ENCODE assay signal across 1 cellular context in genomic region chr17:78258323-78259229, GRCh38.
TF ChIP-seq lines count a peak whose summit lies in the region.

No MANE protein-coding gene starts in this region.

TF ChIP-seq in K562, 482 proteins besides CTCF, POLR2A, EP300 and RAD21 (continued from another document and continues in another):
- TF ChIP-seq ZSCAN29 (IDR thresholded peaks at IDR 0.05) = no peak
- TF ChIP-seq STAT5A (IDR thresholded peaks at IDR 0.05; ENCODE audit: borderline replicate concordance, low read length) = 0 out of 2 replicates have a peak, but pooled peaks have one; percentile 21
- peak; percentile 84 for TF ChIP-seq FOXJ2 (tag; IDR thresholded peaks at IDR 0.05)
- no peak for TF ChIP-seq ZEB2 (IDR thresholded peaks at IDR 0.05)
- no peak for TF ChIP-seq ZNF57 (CRISPR knock-in tag; IDR thresholded peaks at IDR 0.05)
- no peak for TF ChIP-seq ZNF511 (CRISPR knock-in tag; IDR thresholded peaks at IDR 0.05)
- no peak for TF ChIP-seq RFX7 (CRISPR knock-in tag; IDR thresholded peaks at IDR 0.05)
- TF ChIP-seq EP400 (IDR thresholded peaks at IDR 0.05) = peak; percentile 38; the same call in 1 of the 2 replicates
- peak; percentile 88 for TF ChIP-seq ARID1B (IDR thresholded peaks at IDR 0.05)
- TF ChIP-seq ZBTB7A (IDR thresholded peaks at IDR 0.05; ENCODE audit: borderline replicate concordance, control insufficient read depth, low read depth, low read length) = peak; percentile 72; the same call in 1 of the 2 replicates
- no peak for TF ChIP-seq ZNF282 (CRISPR knock-in tag; IDR thresholded peaks at IDR 0.05)
- TF ChIP-seq ZC3H11A (IDR thresholded peaks at IDR 0.05; ENCODE audit: low read depth, low read length) = no peak
- TF ChIP-seq, protein P1, sequence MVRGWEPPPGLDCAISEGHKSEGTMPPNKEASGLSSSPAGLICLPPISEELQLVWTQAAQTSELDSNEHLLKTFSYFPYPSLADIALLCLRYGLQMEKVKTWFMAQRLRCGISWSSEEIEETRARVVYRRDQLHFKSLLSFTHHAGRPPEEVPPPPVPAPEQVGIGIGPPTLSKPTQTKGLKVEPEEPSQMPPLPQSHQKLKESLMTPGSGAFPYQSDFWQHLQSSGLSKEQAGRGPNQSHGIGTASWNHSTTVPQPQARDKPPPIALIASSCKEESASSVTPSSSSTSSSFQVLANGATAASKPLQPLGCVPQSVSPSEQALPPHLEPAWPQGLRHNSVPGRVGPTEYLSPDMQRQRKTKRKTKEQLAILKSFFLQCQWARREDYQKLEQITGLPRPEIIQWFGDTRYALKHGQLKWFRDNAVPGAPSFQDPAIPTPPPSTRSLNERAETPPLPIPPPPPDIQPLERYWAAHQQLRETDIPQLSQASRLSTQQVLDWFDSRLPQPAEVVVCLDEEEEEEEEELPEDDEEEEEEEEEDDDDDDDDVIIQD (CRISPR knock-in tag; IDR thresholded peaks at IDR 0.05) = no peak
- no peak for TF ChIP-seq CREB1 (IDR thresholded peaks at IDR 0.05)
- TF ChIP-seq CREB1 (CRISPR knock-in tag; IDR thresholded peaks at IDR 0.05) = no peak
- TF ChIP-seq ZNF316 (IDR thresholded peaks at IDR 0.05) = no peak
- TF ChIP-seq, protein P2, sequence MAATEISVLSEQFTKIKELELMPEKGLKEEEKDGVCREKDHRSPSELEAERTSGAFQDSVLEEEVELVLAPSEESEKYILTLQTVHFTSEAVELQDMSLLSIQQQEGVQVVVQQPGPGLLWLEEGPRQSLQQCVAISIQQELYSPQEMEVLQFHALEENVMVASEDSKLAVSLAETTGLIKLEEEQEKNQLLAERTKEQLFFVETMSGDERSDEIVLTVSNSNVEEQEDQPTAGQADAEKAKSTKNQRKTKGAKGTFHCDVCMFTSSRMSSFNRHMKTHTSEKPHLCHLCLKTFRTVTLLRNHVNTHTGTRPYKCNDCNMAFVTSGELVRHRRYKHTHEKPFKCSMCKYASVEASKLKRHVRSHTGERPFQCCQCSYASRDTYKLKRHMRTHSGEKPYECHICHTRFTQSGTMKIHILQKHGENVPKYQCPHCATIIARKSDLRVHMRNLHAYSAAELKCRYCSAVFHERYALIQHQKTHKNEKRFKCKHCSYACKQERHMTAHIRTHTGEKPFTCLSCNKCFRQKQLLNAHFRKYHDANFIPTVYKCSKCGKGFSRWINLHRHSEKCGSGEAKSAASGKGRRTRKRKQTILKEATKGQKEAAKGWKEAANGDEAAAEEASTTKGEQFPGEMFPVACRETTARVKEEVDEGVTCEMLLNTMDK (IDR thresholded peaks at IDR 0.05; ENCODE audit: borderline replicate concordance, insufficient read depth, low read depth, low read length, poor library complexity, severe bottlenecking) = no peak
- no peak for TF ChIP-seq ZFP1 (CRISPR knock-in tag; IDR thresholded peaks at IDR 0.05)
- no peak for TF ChIP-seq ZNF449 (CRISPR knock-in tag; IDR thresholded peaks at IDR 0.05)
- TF ChIP-seq GATAD2A (IDR thresholded peaks at IDR 0.05) = peak; percentile 83; the same call in 1 of the 2 replicates
- TF ChIP-seq, protein P3, sequence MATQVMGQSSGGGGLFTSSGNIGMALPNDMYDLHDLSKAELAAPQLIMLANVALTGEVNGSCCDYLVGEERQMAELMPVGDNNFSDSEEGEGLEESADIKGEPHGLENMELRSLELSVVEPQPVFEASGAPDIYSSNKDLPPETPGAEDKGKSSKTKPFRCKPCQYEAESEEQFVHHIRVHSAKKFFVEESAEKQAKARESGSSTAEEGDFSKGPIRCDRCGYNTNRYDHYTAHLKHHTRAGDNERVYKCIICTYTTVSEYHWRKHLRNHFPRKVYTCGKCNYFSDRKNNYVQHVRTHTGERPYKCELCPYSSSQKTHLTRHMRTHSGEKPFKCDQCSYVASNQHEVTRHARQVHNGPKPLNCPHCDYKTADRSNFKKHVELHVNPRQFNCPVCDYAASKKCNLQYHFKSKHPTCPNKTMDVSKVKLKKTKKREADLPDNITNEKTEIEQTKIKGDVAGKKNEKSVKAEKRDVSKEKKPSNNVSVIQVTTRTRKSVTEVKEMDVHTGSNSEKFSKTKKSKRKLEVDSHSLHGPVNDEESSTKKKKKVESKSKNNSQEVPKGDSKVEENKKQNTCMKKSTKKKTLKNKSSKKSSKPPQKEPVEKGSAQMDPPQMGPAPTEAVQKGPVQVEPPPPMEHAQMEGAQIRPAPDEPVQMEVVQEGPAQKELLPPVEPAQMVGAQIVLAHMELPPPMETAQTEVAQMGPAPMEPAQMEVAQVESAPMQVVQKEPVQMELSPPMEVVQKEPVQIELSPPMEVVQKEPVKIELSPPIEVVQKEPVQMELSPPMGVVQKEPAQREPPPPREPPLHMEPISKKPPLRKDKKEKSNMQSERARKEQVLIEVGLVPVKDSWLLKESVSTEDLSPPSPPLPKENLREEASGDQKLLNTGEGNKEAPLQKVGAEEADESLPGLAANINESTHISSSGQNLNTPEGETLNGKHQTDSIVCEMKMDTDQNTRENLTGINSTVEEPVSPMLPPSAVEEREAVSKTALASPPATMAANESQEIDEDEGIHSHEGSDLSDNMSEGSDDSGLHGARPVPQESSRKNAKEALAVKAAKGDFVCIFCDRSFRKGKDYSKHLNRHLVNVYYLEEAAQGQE (CRISPR knock-in tag; IDR thresholded peaks at IDR 0.05; ENCODE audit: low read depth) = 0 out of 2 replicates have a peak, but pooled peaks have one; percentile 45
- TF ChIP-seq NFIC (IDR thresholded peaks at IDR 0.05) = peak; percentile 81
- TF ChIP-seq, protein P4, sequence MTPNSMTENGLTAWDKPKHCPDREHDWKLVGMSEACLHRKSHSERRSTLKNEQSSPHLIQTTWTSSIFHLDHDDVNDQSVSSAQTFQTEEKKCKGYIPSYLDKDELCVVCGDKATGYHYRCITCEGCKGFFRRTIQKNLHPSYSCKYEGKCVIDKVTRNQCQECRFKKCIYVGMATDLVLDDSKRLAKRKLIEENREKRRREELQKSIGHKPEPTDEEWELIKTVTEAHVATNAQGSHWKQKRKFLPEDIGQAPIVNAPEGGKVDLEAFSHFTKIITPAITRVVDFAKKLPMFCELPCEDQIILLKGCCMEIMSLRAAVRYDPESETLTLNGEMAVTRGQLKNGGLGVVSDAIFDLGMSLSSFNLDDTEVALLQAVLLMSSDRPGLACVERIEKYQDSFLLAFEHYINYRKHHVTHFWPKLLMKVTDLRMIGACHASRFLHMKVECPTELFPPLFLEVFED (CRISPR knock-in tag; conservative IDR thresholded peaks at IDR 0.05) = no peak
- TF ChIP-seq ZNF407 (IDR thresholded peaks at IDR 0.05; ENCODE audit: low read depth) = no peak
- peak; percentile 75 for TF ChIP-seq ELF1 (tag; IDR thresholded peaks at IDR 0.05)
- TF ChIP-seq IRF2 (CRISPR knock-in tag; IDR thresholded peaks at IDR 0.05) = no peak
- TF ChIP-seq NKRF (IDR thresholded peaks at IDR 0.05; ENCODE audit: borderline replicate concordance) = no peak
- no peak for TF ChIP-seq KAT7 (CRISPR knock-in tag; IDR thresholded peaks at IDR 0.05; ENCODE audit: borderline replicate concordance)
- no peak for TF ChIP-seq SIN3A (IDR thresholded peaks at IDR 0.05; ENCODE audit: borderline replicate concordance in 2 of 2, control insufficient read depth in 1 of 2, low read depth in 2 of 2, low read length in 2 of 2)
- TF ChIP-seq FOXO4 (CRISPR knock-in tag; IDR thresholded peaks at IDR 0.05) = no peak
- TF ChIP-seq SLC30A9 (CRISPR knock-in tag; IDR thresholded peaks at IDR 0.05) = no peak
- TF ChIP-seq ILF3 (IDR thresholded peaks at IDR 0.05; ENCODE audit: borderline replicate concordance) = no peak
- TF ChIP-seq FOXA1 (IDR thresholded peaks at IDR 0.05; ENCODE audit: borderline replicate concordance) = no peak
- TF ChIP-seq ZZZ3 (IDR thresholded peaks at IDR 0.05) = no peak
- no peak for TF ChIP-seq POLR3G (IDR thresholded peaks at IDR 0.05; ENCODE audit: extremely low read depth, insufficient read length, insufficient replicate concordance)
- TF ChIP-seq KLF6 (CRISPR knock-in tag; IDR thresholded peaks at IDR 0.05; ENCODE audit: borderline replicate concordance) = 0 out of 2 replicates have a peak, but pooled peaks have one; percentile 9
